In the genomic region with DNA sequence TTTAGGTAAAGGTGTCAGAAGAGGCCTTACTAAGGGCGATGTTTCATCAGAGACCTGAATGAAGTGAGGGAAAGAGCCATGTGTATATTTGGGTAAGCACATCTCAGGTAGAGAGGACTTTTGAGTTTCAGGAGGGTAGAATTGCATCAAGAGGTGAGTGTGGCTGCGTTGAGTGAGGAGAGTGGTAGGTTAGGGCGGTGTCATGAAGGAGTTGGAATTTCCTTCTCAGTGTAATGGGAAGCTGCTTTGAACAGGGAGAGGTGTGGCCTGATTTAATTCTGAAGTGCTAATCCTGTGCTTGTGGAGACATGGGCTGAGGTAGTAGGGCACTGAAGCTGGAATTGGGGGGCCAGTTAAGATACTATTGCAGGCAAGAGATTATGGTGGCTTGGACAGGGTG, we compare ENCODE assay signal across 22 cellular contexts.
"Had no signal": no experiment of that assay in that cellular context is flagged by ENCODE, and none has a peak within 500 bp of the region (broad histone marks: within the 10 kb centered on the region; RNA-seq: fewer than 3 reads in every experiment).

No MANE protein-coding gene starts in this region.

- H3K27ac ChIP-seq: coronary artery, esophagus squamous epithelium, prostate gland, right atrium auricular region, sigmoid colon, stomach, thyroid gland had no signal

- H3K9me3 ChIP-seq: esophagus squamous epithelium, prostate gland, right atrium auricular region, sigmoid colon, stomach, thyroid gland had no signal

- ATAC-seq: naive thymus-derived CD8-positive, alpha-beta T cell; stimulated activated effector memory CD8-positive, alpha-beta T cell treated with anti-CD3 and anti-CD28 coated beads, Interleukin-12 subunit alpha, Interleukin-12 subunit beta, amount 100 ng/mL, for 72 hours had no signal

- H3K27me3 ChIP-seq: esophagus squamous epithelium, right atrium auricular region, sigmoid colon, stomach, thyroid gland had no signal

- DNase-seq: dermis blood vessel endothelial cell; effector memory CD4-positive, alpha-beta T cell; esophagus squamous epithelium; head of caudate nucleus; kidney; naive thymus-derived CD8-positive, alpha-beta T cell; nephron progenitor cell; nucleus accumbens; sigmoid colon; stimulated activated CD4-positive, alpha-beta T cell treated with anti-CD3 and anti-CD28 coated beads, Interleukin-2, amount 100 ng/mL, for 24 hours; stimulated activated CD4-positive, alpha-beta T cell treated with anti-CD3 and anti-CD28 coated beads, Interleukin-4, amount 100 ng/mL, for 24 hours; stimulated activated naive CD4-positive, alpha-beta T cell treated with Interleukin-2 at 50 U/mL for 16 hours; stomach; thyroid gland; trophoblast cell had no signal

- H3K4me1 ChIP-seq: esophagus squamous epithelium, prostate gland, right atrium auricular region, sigmoid colon, stomach, thyroid gland had no signal

- FAIRE-seq: endothelial cell of umbilical vein, frontal cortex, kidney, urothelium cell line had no signal

- H3K4me3 ChIP-seq: coronary artery, esophagus squamous epithelium, prostate gland, right atrium auricular region, sigmoid colon, stomach, thyroid gland had no signal
